23 cellular contexts compared by ENCODE assay signal in the genomic region with DNA sequence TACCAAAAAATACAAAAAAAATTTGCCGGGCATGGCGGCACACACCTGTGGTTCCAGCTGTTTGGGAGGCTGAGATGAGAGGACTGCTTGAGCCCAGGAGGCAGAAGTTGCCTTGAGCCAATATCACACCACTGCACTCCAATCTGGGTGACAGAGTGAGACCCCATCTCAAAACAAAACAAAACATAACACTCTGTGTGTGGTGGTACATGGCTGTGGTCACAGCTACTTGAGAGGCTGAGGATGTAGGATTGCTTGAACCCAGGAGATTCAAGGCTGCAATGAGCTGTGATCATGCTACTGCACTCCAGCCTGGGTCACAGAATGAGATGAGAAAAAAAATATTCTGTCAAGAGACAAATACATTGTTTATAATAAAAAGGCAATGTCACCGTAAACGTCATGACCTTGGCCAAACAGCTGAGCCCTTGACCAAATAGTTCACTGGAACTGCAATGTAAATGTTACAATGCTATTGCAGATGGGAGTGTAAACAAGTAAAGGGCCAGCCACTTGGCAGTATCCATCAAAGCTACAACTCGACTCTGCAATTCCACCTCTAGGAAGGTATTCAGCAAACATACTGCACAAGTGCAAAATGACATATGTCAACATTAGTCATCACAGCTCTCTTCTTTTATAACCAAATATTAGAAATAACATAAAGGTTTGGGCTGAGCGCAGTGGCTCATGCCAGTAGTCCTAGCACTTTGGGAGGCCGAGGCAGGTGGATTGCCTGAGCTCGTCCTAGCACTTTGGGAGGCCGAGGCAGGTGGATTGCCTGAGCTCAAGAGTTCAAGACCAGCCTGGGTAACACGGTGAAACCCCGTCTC. TPM values are rescaled to one million over a fixed set of nuclear protein-coding genes. Genes with fewer than 3 reads are reported as not detected.
DNase-seq lines count a peak whose midpoint lies in the region; ATAC-seq, FAIRE-seq and TF ChIP-seq lines count a peak whose summit lies in the region.
"Had no signal": no experiment of that assay in that cellular context is flagged by ENCODE, and none has a peak within 500 bp of the region (broad histone marks: within the 10 kb centered on the region; RNA-seq: fewer than 3 reads in every experiment).

No MANE protein-coding gene starts in this region.

- H3K9ac ChIP-seq in keratinocyte (ENCODE audit: control insufficient read depth, extremely low read depth, insufficient read depth, low read length), result no peak overlapping the region

- no peak overlapping the region for H3K4me3 Mint-ChIP-seq in osteocyte (ENCODE audit: unreplicated experiment)
- H3K4me3 Mint-ChIP-seq: activated CD8-positive, alpha-beta memory T cell treated with anti-CD3 and anti-CD28 coated beads, Interleukin-2, amount 10 ng/mL, durations not matched to agents 7 days and 5 days; activated naive CD8-positive, alpha-beta T cell; activated T-helper 1 cell treated with anti-CD3 and anti-CD28 coated beads, Interleukin-12 subunit alpha, Interleukin-12 subunit beta, Interleukin-2, Interleukin-4 antibody, amounts not matched to agents 30 ng/mL and 10 ng/mL and 1 ng/mL, durations not matched to agents 14 hours and 24 hours and 36 hours had no signal

- TF ChIP-seq CTCF in Panc1 (IDR thresholded peaks at IDR 0.05) (no peak), keratinocyte (optimal IDR thresholded peaks at IDR 0.05 in 1 of 3, IDR thresholded peaks at IDR 0.05 in 1 of 3, conservative IDR thresholded peaks at IDR 0.05 in 1 of 3; ENCODE audit: extremely low read depth in 1 of 3, insufficient read depth in 2 of 3, low read length in 3 of 3) (no peak), spleen (IDR thresholded peaks at IDR 0.05 in 8 of 11, conservative IDR thresholded peaks at IDR 0.05 in 3 of 11) (no peak), osteocyte (IDR thresholded peaks at IDR 0.05) (no peak), GM10266 (IDR thresholded peaks at IDR 0.05; ENCODE audit: control insufficient read depth, insufficient read depth, low read depth, missing control alignments) (no peak)

- no peak overlapping the region for H3K27ac Mint-ChIP-seq in osteocyte (ENCODE audit: unreplicated experiment)
- H3K27ac Mint-ChIP-seq: activated CD8-positive, alpha-beta memory T cell treated with anti-CD3 and anti-CD28 coated beads, Interleukin-2, amount 10 ng/mL, durations not matched to agents 7 days and 5 days; activated naive CD8-positive, alpha-beta T cell; activated T-helper 1 cell treated with anti-CD3 and anti-CD28 coated beads, Interleukin-12 subunit alpha, Interleukin-12 subunit beta, Interleukin-2, Interleukin-4 antibody, amounts not matched to agents 30 ng/mL and 10 ng/mL and 1 ng/mL, durations not matched to agents 14 hours and 24 hours and 36 hours had no signal

- dilution Hi-C loops in keratinocyte (cut with MboI; ENCODE audit: extremely low pct_ligation_motif_present, low sequenced_read_pairs), result no loop called here

- no peak overlapping the region for H3K4me2 ChIP-seq in keratinocyte (ENCODE audit: control insufficient read depth, extremely low read depth, insufficient read depth, low read depth, low read length)

- H3K27me3 ChIP-seq in Panc1 (ENCODE audit: control insufficient read depth, insufficient read depth, low read length), result no peaks in the 10 kb centered on the region
- no peaks in the 10 kb centered on the region for H3K27me3 ChIP-seq in keratinocyte (ENCODE audit: control insufficient read depth, extremely low read depth, insufficient read depth, low read length)
- no peaks in the 10 kb centered on the region for H3K27me3 ChIP-seq in spleen (replicated peaks in 1 of 7)
- H3K27me3 ChIP-seq: vagina had no signal

- H3K27me3 Mint-ChIP-seq in osteocyte (ENCODE audit: unreplicated experiment), result no peaks in the 10 kb centered on the region
- H3K27me3 Mint-ChIP-seq: activated CD8-positive, alpha-beta memory T cell treated with anti-CD3 and anti-CD28 coated beads, Interleukin-2, amount 10 ng/mL, durations not matched to agents 7 days and 5 days; activated naive CD8-positive, alpha-beta T cell had no signal

- no peaks in the 10 kb centered on the region for H3K9me3 Mint-ChIP-seq in osteocyte (ENCODE audit: unreplicated experiment)
- H3K9me3 Mint-ChIP-seq: activated T-helper 1 cell treated with anti-CD3 and anti-CD28 coated beads, Interleukin-12 subunit alpha, Interleukin-12 subunit beta, Interleukin-2, Interleukin-4 antibody, amounts not matched to agents 30 ng/mL and 10 ng/mL and 1 ng/mL, durations not matched to agents 14 hours and 24 hours and 36 hours had no signal

- H3K9me3 ChIP-seq in Panc1 (ENCODE audit: control insufficient read depth, insufficient read depth, low read depth, low read length) (no peaks in the 10 kb centered on the region), keratinocyte (ENCODE audit: control insufficient read depth, low read depth, low read length) (no peaks in the 10 kb centered on the region), spleen (no peaks in the 10 kb centered on the region)
- H3K9me3 ChIP-seq: Caco-2, vagina had no signal

- no peak for ATAC-seq in Panc1
- ATAC-seq in HG03045 (IDR thresholded peaks at IDR 0.05; ENCODE audit: unreplicated experiment), result no peak
- ATAC-seq: activated CD8-positive, alpha-beta memory T cell treated with anti-CD3 and anti-CD28 coated beads, Interleukin-2, amount 10 ng/mL, durations not matched to agents 7 days and 5 days; right cardiac atrium had no signal

- no TSS peak for BruUV-seq in Panc1 (replicated peaks; lab: Mats Ljungman, UMichigan)

- TF ChIP-seq POLR2A in spleen (IDR thresholded peaks at IDR 0.05), result no peak

- peak; percentile 68 for FAIRE-seq in keratinocyte (lab: Jason Lieb, UNC)
- FAIRE-seq: colon, endometrium, TTC549 had no signal

- in situ Hi-C loops in Panc1 (cut with HindIII; ENCODE audit: low pct_unique_long_range_greater_than_20kb, low sequenced_read_pairs), result no loop called here

- peaks cover 2% of the 10 kb centered on the region for H3K4me1 Mint-ChIP-seq in osteocyte (ENCODE audit: unreplicated experiment)
- H3K4me1 Mint-ChIP-seq: activated CD8-positive, alpha-beta memory T cell treated with anti-CD3 and anti-CD28 coated beads, Interleukin-2, amount 10 ng/mL, durations not matched to agents 7 days and 5 days had no signal

- CTCF ChIA-PET in Panc1 (lab: Charles Lee), result interaction anchor here (0.6 kb wide), 1 partner anchor 17 kb away, joined by 3 read pairs; the partner anchor contains the start of gene UBFD1

- peak; percentile 58 for DNase-seq in SIG-M5 treated with dmso at 0.1 percent for 504 hours (lab: John Stamatoyannopoulos, UW; ENCODE audit: unreplicated experiment)
- DNase-seq in SIG-M5 (lab: John Stamatoyannopoulos, UW), result no peak
- DNase-seq in Panc1 (ENCODE audit: low read depth, low spot score), result peak; percentile 30
- DNase-seq in keratinocyte (ENCODE audit: low read depth, low spot score), result no peak
- peak; percentile 12 for DNase-seq in spleen
- DNase-seq in osteocyte (ENCODE audit: extremely low spot score, unreplicated experiment), result no peak
- DNase-seq in GM10266 (ENCODE audit: extremely low spot score), result no peak
- DNase-seq: activated CD4-positive, alpha-beta T cell treated with anti-CD3 and anti-CD28 coated beads for 48 hours; activated CD8-positive, alpha-beta memory T cell treated with anti-CD3 and anti-CD28 coated beads, Interleukin-2, amount 10 ng/mL, durations not matched to agents 7 days and 5 days; head of caudate nucleus; IMR-90; NCI-H187 treated with DMSO at 0.1 percent for 48 hours; NCI-H446 treated with DMSO at 0.1 percent for 48 hours; nucleus accumbens; right cardiac atrium had no signal

- H3K36me3 Mint-ChIP-seq in osteocyte (ENCODE audit: unreplicated experiment), result peaks cover 19% of the 10 kb centered on the region

- no peaks in the 10 kb centered on the region for H4K20me1 ChIP-seq in keratinocyte (ENCODE audit: control insufficient read depth, extremely low read depth, insufficient read depth, low read length)

- H2AFZ ChIP-seq in keratinocyte (ENCODE audit: control insufficient read depth, low read length), result no peak overlapping the region

- H3K79me2 ChIP-seq in keratinocyte (ENCODE audit: control insufficient read depth, insufficient read depth, low read length), result no peaks in the 10 kb centered on the region

- no peak overlapping the region for H3K4me3 ChIP-seq in Panc1 (ENCODE audit: low read depth in 2 of 2, low read length in 2 of 2)
- H3K4me3 ChIP-seq in keratinocyte (ENCODE audit: control insufficient read depth in 2 of 3, extremely low read depth in 1 of 3, insufficient read depth in 2 of 3, low read depth in 1 of 3, low read length in 3 of 3), result no peak overlapping the region
- H3K4me3 ChIP-seq in spleen, result no peak overlapping the region
- H3K4me3 ChIP-seq: vagina had no signal

- H3K36me3 ChIP-seq in Panc1 (ENCODE audit: control insufficient read depth, insufficient read depth, low read length) (peaks cover 9% of the 10 kb centered on the region), keratinocyte (ENCODE audit: control insufficient read depth in 2 of 2, extremely low read depth in 1 of 2, insufficient read depth in 2 of 2, low read length in 2 of 2) (peaks cover 6 to 29% of the 10 kb centered on the region in 2 experiments), spleen (peaks cover 0 to 99% (median 58%) of the 10 kb centered on the region in 6 donors)

- H3K4me1 ChIP-seq in Panc1 (ENCODE audit: control insufficient read depth, insufficient read depth, low read length), result no peaks in the 10 kb centered on the region
- H3K4me1 ChIP-seq in keratinocyte (ENCODE audit: control insufficient read depth, extremely low read depth, insufficient read depth, low read length), result peaks cover 25% of the 10 kb centered on the region
- H3K4me1 ChIP-seq in spleen, result no peaks in the 10 kb centered on the region
- H3K4me1 ChIP-seq: Caco-2, vagina had no signal

- POLR2A ChIA-PET in Panc1 (lab: Charles Lee), result no interaction called here

- intact Hi-C loops in Panc1 (cut with micrococcal nuclease; ENCODE audit: unreplicated experiment) (no loop called here), spleen (cut with DNase I; ENCODE audit: low total_unique reads) (no loop called here)

- no peak overlapping the region for H3K27ac ChIP-seq in Panc1 (ENCODE audit: low read length)
- H3K27ac ChIP-seq in keratinocyte (ENCODE audit: control insufficient read depth, insufficient read depth, low read length), result no peak overlapping the region
- no peak overlapping the region for H3K27ac ChIP-seq in spleen
- H3K27ac ChIP-seq: vagina had no signal

- H3K9me1 ChIP-seq in keratinocyte (ENCODE audit: control insufficient read depth, extremely low read depth, insufficient read depth, low read length), result no peaks in the 10 kb centered on the region

- 92 to 95% (median 93%) methylated on average over 11 of the region's 11 CpGs for WGBS in spleen, 5 donors

RNA-seq across cellular contexts. Expression of gene EARS2, which starts 16.9 kb away (rescaled TPM):
- 31.3 TPM for total RNA-seq in Panc1 (2021; ENCODE audit: unreplicated experiment)
- 34.9 TPM for polyA plus RNA-seq in Panc1 (2012; ENCODE audit: insufficient read length)
- polyA plus RNA-seq in keratinocyte, result 32.7 to 44.6 TPM (median 39.5 TPM) in 3 replicates
- 4.9 TPM for polyA plus RNA-seq in keratinocyte (2011; ENCODE audit: low read depth)
- polyA plus RNA-seq in keratinocyte (2011; cell fraction: cytosol; rRNA removed), result 37.8 and 41.7 TPM in 2 replicates
- polyA plus RNA-seq in keratinocyte (2011; cell fraction: nucleus; rRNA removed), result 40.8 and 58.1 TPM in 2 replicates
- 12.9 and 27.4 TPM in 2 replicates for polyA plus RNA-seq in keratinocyte (2012; ENCODE audit: low replicate concordance)
- polyA minus RNA-seq in keratinocyte, result 59.5 to 60.3 TPM (median 59.8 TPM) in 3 replicates
- 50.6 TPM for polyA minus RNA-seq in keratinocyte (2011; cell fraction: cytosol; rRNA and poly(A)+ RNA removed)
- 49.1 and 52.7 TPM in 2 replicates for polyA minus RNA-seq in keratinocyte (2011; cell fraction: nucleus; rRNA and poly(A)+ RNA removed)
- total RNA-seq in spleen, result 10 to 100 TPM; 10.7 to 21.8 (median 19.3) TPM
- polyA plus RNA-seq in spleen, result 10 to 100 TPM in 1 of 3 donors, 1 to 10 TPM in 2; 9.8 to 10.0 (median 9.9) TPM
- total RNA-seq in osteocyte, result 18.7 and 21.1 TPM in 2 replicates

RNA-seq across cellular contexts. Expression of gene UBFD1, which starts 17.3 kb away (rescaled TPM):
- total RNA-seq in Panc1 (2021; ENCODE audit: unreplicated experiment), result 102 TPM
- polyA plus RNA-seq in Panc1 (2012; ENCODE audit: insufficient read length), result 77.6 TPM
- 27.7 to 39.8 TPM (median 36.3 TPM) in 3 replicates for polyA plus RNA-seq in keratinocyte
- 22.1 TPM for polyA plus RNA-seq in keratinocyte (2011; ENCODE audit: low read depth)
- polyA plus RNA-seq in keratinocyte (2011; cell fraction: cytosol; rRNA removed), result 31.0 and 42.5 TPM in 2 replicates
- 42.5 and 51.0 TPM in 2 replicates for polyA plus RNA-seq in keratinocyte (2011; cell fraction: nucleus; rRNA removed)
- 16.1 and 27.8 TPM in 2 replicates for polyA plus RNA-seq in keratinocyte (2012; ENCODE audit: low replicate concordance)
- polyA minus RNA-seq in keratinocyte, result 26.6 to 35.1 TPM (median 27.8 TPM) in 3 replicates
- polyA minus RNA-seq in keratinocyte (2011; cell fraction: cytosol; rRNA and poly(A)+ RNA removed), result 29.7 TPM
- 21.4 and 28.2 TPM in 2 replicates for polyA minus RNA-seq in keratinocyte (2011; cell fraction: nucleus; rRNA and poly(A)+ RNA removed)
- total RNA-seq in spleen, result 10 to 100 TPM; 39.0 to 63.7 (median 43.4) TPM
- 1 to 10 TPM; 4.2 to 9.1 (median 6.5) TPM for polyA plus RNA-seq in spleen
- 92.1 and 100 TPM in 2 replicates for total RNA-seq in osteocyte

RNA-seq across cellular contexts. Expression of gene GGA2, which starts 29.9 kb away (rescaled TPM):
- 100 TPM for total RNA-seq in Panc1 (2021; ENCODE audit: unreplicated experiment)
- polyA plus RNA-seq in Panc1 (2012; ENCODE audit: insufficient read length), result 59.4 TPM
- 30.2 to 54.1 TPM (median 41.2 TPM) in 3 replicates for polyA plus RNA-seq in keratinocyte
- 17.5 TPM for polyA plus RNA-seq in keratinocyte (2011; ENCODE audit: low read depth)
- polyA plus RNA-seq in keratinocyte (2011; cell fraction: cytosol; rRNA removed), result 34.5 and 54.3 TPM in 2 replicates
- 87.7 and 94.8 TPM in 2 replicates for polyA plus RNA-seq in keratinocyte (2011; cell fraction: nucleus; rRNA removed)
- polyA plus RNA-seq in keratinocyte (2012; ENCODE audit: low replicate concordance), result 20.4 and 34.5 TPM in 2 replicates
- polyA minus RNA-seq in keratinocyte, result 39.3 to 55.2 TPM (median 43.3 TPM) in 3 replicates
- polyA minus RNA-seq in keratinocyte (2011; cell fraction: cytosol; rRNA and poly(A)+ RNA removed), result 29.0 TPM
- polyA minus RNA-seq in keratinocyte (2011; cell fraction: nucleus; rRNA and poly(A)+ RNA removed), result 24.7 and 41.9 TPM in 2 replicates
- total RNA-seq in spleen, result 100 to 1,000 TPM; 131 to 179 (median 152) TPM
- polyA plus RNA-seq in spleen, result 10 to 100 TPM; 49.4 to 57.2 (median 56.6) TPM
- 59.7 and 64.6 TPM in 2 replicates for total RNA-seq in osteocyte

RNA-seq across cellular contexts. Expression of gene NDUFAB1, which starts 55.9 kb away (rescaled TPM):
- total RNA-seq in Panc1 (2021; ENCODE audit: unreplicated experiment) (166 TPM), spleen (10 to 100 TPM; 40.1 to 91.0 (median 49.0) TPM), osteocyte (49.7 and 59.4 TPM in 2 replicates)
- 167 TPM for polyA plus RNA-seq in Panc1 (2012; ENCODE audit: insufficient read length)
- polyA plus RNA-seq in keratinocyte (104 to 202 TPM (median 112 TPM) in 3 replicates), spleen (100 to 1,000 TPM in 1 of 3 donors, 10 to 100 TPM in 2; 71.7 to 140 (median 98.1) TPM)
- polyA plus RNA-seq in keratinocyte (2011; ENCODE audit: low read depth), result 444 TPM
- polyA plus RNA-seq in keratinocyte (2011; cell fraction: cytosol; rRNA removed), result 127 and 136 TPM in 2 replicates
- polyA plus RNA-seq in keratinocyte (2011; cell fraction: nucleus; rRNA removed), result 50.3 and 79.9 TPM in 2 replicates
- polyA plus RNA-seq in keratinocyte (2012; ENCODE audit: low replicate concordance), result 117 and 123 TPM in 2 replicates
- polyA minus RNA-seq in keratinocyte, result 10.0 to 29.7 TPM (median 19.7 TPM) in 3 replicates
- polyA minus RNA-seq in keratinocyte (2011; cell fraction: cytosol; rRNA and poly(A)+ RNA removed), result 65.4 TPM
- 13.5 and 15.0 TPM in 2 replicates for polyA minus RNA-seq in keratinocyte (2011; cell fraction: nucleus; rRNA and poly(A)+ RNA removed)

Comparison
In these comparisons a context has a peak if more than half of its experiments do, and no peak if none do; other contexts are left out.
1. DNase-seq: peak in SIG-M5 treated with dmso at 0.1 percent for 504 hours (single experiment), Panc1 (single experiment) and spleen (single experiment); none in SIG-M5 (single experiment), keratinocyte (single experiment), osteocyte (single experiment) and GM10266 (single experiment).